ENCODE assay signal across 31 cellular contexts in the genomic region with DNA sequence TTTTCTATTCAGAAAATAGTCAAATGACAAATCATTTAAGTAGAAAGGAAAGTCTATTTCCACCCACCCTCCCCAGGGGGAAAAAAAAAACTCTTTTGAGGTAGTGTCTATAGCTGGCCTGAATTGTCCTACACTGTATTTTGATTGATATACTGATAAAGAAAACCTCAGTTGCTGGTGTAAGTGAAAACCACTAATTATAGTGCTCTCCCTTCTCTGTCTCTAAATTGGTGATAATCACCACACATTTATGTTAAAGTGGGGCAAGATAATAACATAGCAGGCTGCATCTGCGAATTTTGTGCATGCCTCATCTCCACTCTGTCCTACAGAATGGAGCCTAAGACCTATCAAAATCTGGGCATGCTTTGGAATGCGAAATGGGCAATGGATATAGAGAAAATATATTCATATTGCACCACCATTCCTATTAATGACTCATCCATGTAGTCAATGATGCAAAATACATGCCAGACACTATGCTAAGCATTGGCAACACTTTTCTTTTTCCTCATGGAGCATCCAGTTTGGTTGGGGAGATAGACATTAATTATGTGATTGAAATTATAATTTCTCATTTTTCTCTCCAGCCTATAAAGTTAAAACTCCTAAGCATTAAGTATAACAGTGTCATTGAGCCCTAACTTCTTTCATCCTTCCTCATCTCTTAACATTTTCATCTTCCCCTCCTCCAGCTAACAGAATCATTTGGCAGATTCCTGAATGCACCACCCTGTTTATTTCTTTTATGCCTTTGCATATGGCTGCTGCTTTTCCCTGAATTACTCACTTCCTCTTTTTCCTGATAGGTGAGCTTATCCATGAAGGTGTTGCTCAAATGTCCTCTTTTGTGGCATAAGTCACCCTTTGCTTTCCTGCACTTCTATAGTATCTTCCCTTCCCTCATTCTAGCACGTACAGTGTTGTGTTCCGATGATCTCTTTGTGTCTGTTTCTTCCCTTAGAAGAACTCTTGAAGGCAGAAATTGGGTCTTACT. TPM values are rescaled to one million over a fixed set of nuclear protein-coding genes. Genes with fewer than 3 reads are reported as not detected.
DNase-seq lines count a peak whose midpoint lies in the region; ATAC-seq, FAIRE-seq and TF ChIP-seq lines count a peak whose summit lies in the region.
"Had no signal": no experiment of that assay in that cellular context is flagged by ENCODE, and none has a peak within 500 bp of the region (broad histone marks: within the 10 kb centered on the region; RNA-seq: fewer than 3 reads in every experiment).

No MANE protein-coding gene starts in this region.

- TF ChIP-seq CTCF in K562 (IDR thresholded peaks at IDR 0.05 in 2 of 3, conservative IDR thresholded peaks at IDR 0.05 in 1 of 3; ENCODE audit: insufficient read depth in 2 of 3, low read depth in 1 of 3, low read length in 3 of 3) (no peak), foreskin keratinocyte (conservative IDR thresholded peaks at IDR 0.05) (no peak), spleen (IDR thresholded peaks at IDR 0.05 in 8 of 11, conservative IDR thresholded peaks at IDR 0.05 in 3 of 11) (no peak), heart right ventricle (IDR thresholded peaks at IDR 0.05) (no peak)

- no peaks in the 10 kb centered on the region for H3K79me2 ChIP-seq in K562 (ENCODE audit: control insufficient read depth, insufficient read depth, low read length)

- H3K4me1 ChIP-seq in K562 (replicated peaks in 1 of 2; ENCODE audit: control insufficient read depth in 2 of 2, insufficient read depth in 2 of 2, low read length in 2 of 2) (no peaks in the 10 kb centered on the region; a peak in 2 of 5 replicates), foreskin keratinocyte (peaks cover 9% of the 10 kb centered on the region), spleen (peaks cover 0 to under 1% (median 0%) of the 10 kb centered on the region in 6 donors), heart right ventricle (no peaks in the 10 kb centered on the region)
- H3K4me1 ChIP-seq: ascending aorta, HAP-1, pancreas had no signal

- H3K36me3 ChIP-seq in K562 (ENCODE audit: control insufficient read depth, insufficient read depth, low read length): no peaks in the 10 kb centered on the region
- no peaks in the 10 kb centered on the region for H3K36me3 ChIP-seq in spleen
- H3K36me3 ChIP-seq in heart right ventricle: no peaks in the 10 kb centered on the region
- H3K36me3 ChIP-seq: ascending aorta; BLaER1 treated with 17β-estradiol and CSF1 and Interleukin-3, amounts not matched to agents 10 nM and 100 nM; HAP-1; pancreas had no signal

- H3K27ac ChIP-seq in K562 (ENCODE audit: extremely low read depth, low read depth, low read length): no peak overlapping the region
- no peak overlapping the region for H3K27ac ChIP-seq in foreskin keratinocyte
- no peak overlapping the region for H3K27ac ChIP-seq in spleen
- H3K27ac ChIP-seq in heart right ventricle: no peak overlapping the region
- H3K27ac ChIP-seq: ascending aorta; BLaER1 treated with 17β-estradiol and CSF1 and Interleukin-3, amounts not matched to agents 10 nM and 100 nM; pancreas; skin epidermis had no signal

- no peak for FAIRE-seq in K562 (lab: Jason Lieb, UNC)
- FAIRE-seq: pancreas had no signal

- H3K27me3 ChIP-seq in K562 (ENCODE audit: control insufficient read depth in 2 of 2, insufficient read depth in 2 of 2, low read length in 2 of 2) (no peaks in the 10 kb centered on the region), foreskin keratinocyte (no peaks in the 10 kb centered on the region), spleen (replicated peaks in 1 of 7) (peaks cover 0 to 10% (median 0%) of the 10 kb centered on the region in 7 donors), heart right ventricle (peaks cover 0 to 10% (median 0%) of the 10 kb centered on the region in 7 donors)
- H3K27me3 ChIP-seq: ascending aorta; BLaER1 treated with 17β-estradiol and CSF1 and Interleukin-3, amounts not matched to agents 10 nM and 100 nM; pancreas had no signal

- WGBS in K562 (ENCODE audit: insufficient coverage, low coverage, missing lambda C conversion rate): 48% methylated on average over 4 of the region's 4 CpGs
- WGBS in spleen, 5 donors: 65 to 90% (median 77%) methylated on average over 4 of the region's 4 CpGs
- 79 to 87% methylated on average over 4 of the region's 4 CpGs for WGBS in heart right ventricle, 2 donors

- H3K4me3 ChIP-seq in K562 (no peak overlapping the region), spleen (no peak overlapping the region), heart right ventricle (no peak overlapping the region)
- H3K4me3 ChIP-seq: ascending aorta; BLaER1 treated with 17β-estradiol and CSF1 and Interleukin-3, amounts not matched to agents 10 nM and 100 nM; HAP-1; pancreas; skin epidermis had no signal

- BruUV-seq in K562 (replicated peaks; lab: Mats Ljungman, UMichigan): no TSS peak

- H2AFZ ChIP-seq in K562 (ENCODE audit: low read depth, low read length): no peak overlapping the region

- CTCF ChIA-PET in K562 (lab: Yijun Ruan, JAX; ENCODE audit: low intra/inter-chr PET ratio): no interaction called here

- TF ChIP-seq RAD21 in K562 (CRISPR knock-in tag; conservative IDR thresholded peaks at IDR 0.05 in 1 of 2, IDR thresholded peaks at IDR 0.05 in 1 of 2): no peak

- in situ Hi-C loops in K562 (cut with MboI): no loop called here

- no peak overlapping the region for H3K9ac ChIP-seq in K562 (ENCODE audit: insufficient read depth in 1 of 2, low read depth in 2 of 2, low read length in 2 of 2)
- H3K9ac ChIP-seq: BLaER1 treated with 17β-estradiol and CSF1 and Interleukin-3, amounts not matched to agents 10 nM and 100 nM had no signal

- H3K9me3 ChIP-seq in K562 (replicated peaks; ENCODE audit: control insufficient read depth, insufficient read depth, low read depth, low read length) (no peaks in the 10 kb centered on the region), spleen (no peaks in the 10 kb centered on the region), heart right ventricle (no peaks in the 10 kb centered on the region)
- H3K9me3 ChIP-seq: ascending aorta, HAP-1, pancreas had no signal

- no peak for TF ChIP-seq EP300 in K562 (IDR thresholded peaks at IDR 0.05; ENCODE audit: low read length)

- DNase-seq in HCEC 1CT (peak; percentile 16), NCI-H69 (lab: John Stamatoyannopoulos, UW) (peak; percentile 36), K562 (ENCODE audit: extremely low read depth in 1 of 4, low spot score in 3 of 4) (no peak), foreskin keratinocyte (peak; percentile 40 to 70), spleen (no peak), RKO (ENCODE audit: low spot score) (no peak), heart right ventricle (no peak)
- DNase-seq: activated CD4-positive, alpha-beta T cell treated with anti-CD3 and anti-CD28 coated beads, Interleukin-2, amount 10 ng/mL, durations not matched to agents 24 days and 14 days; activated effector memory CD4-positive, alpha-beta T cell treated with anti-CD3 and anti-CD28 coated beads, Interleukin-2, amount 50 U/mL, for 16 hours; activated naive CD8-positive, alpha-beta T cell treated with anti-CD3 and anti-CD28 coated beads for 36 hours; activated T-cell treated with anti-CD3 and anti-CD28 coated beads, Interleukin-2, amount 50 U/mL, for 24 hours; caudate nucleus; cortex of kidney; DMS153; effector memory CD4-positive, alpha-beta T cell; hippocampal formation; left cardiac atrium; MV-4-11; NCI-H187 treated with DMSO at 0.1 percent for 48 hours; NCI-H2171 treated with DMSO at 0.1 percent for 48 hours; NCI-H524 treated with DMSO at 0.1 percent for 48 hours; pancreas; stimulated activated naive CD4-positive, alpha-beta T cell; T-helper 1 cell had no signal

- TF ChIP-seq POLR2A in K562 (conservative IDR thresholded peaks at IDR 0.05) (no peak), spleen (IDR thresholded peaks at IDR 0.05) (no peak)

- H3K4me2 ChIP-seq in K562 (ENCODE audit: insufficient read depth, low read length): no peak overlapping the region
- H3K4me2 ChIP-seq: BLaER1 treated with 17β-estradiol and CSF1 and Interleukin-3, amounts not matched to agents 10 nM and 100 nM had no signal

- POLR2A ChIA-PET in K562 (lab: Yijun Ruan, JAX): interaction anchor here (1.1 kb wide), 1 partner anchor 10 kb away, joined by 4 read pairs; no protein-coding TSS in a partner anchor

- intact Hi-C loops in K562 (cut with micrococcal nuclease) (no loop called here), spleen (cut with DNase I; ENCODE audit: low total_unique reads) (no loop called here), heart right ventricle (cut with DNase I) (no loop called here)

- ATAC-seq in K562 (no peak), foreskin keratinocyte (peak; percentile 70), heart right ventricle (no peak)
- ATAC-seq: left cardiac atrium, pancreas, WTC11 had no signal

- no peaks in the 10 kb centered on the region for H3K9me1 ChIP-seq in K562 (ENCODE audit: control insufficient read depth, insufficient read depth, low read length)

- H4K20me1 ChIP-seq in K562 (replicated peaks; ENCODE audit: control insufficient read depth, insufficient read depth, low read length): no peaks in the 10 kb centered on the region
- H4K20me1 ChIP-seq: BLaER1 treated with 17β-estradiol and CSF1 and Interleukin-3, amounts not matched to agents 10 nM and 100 nM had no signal

TF ChIP-seq in K562, 482 proteins besides CTCF, POLR2A, EP300 and RAD21 (continues in another document):
- no peak for TF ChIP-seq ZNF174 (CRISPR knock-in tag; IDR thresholded peaks at IDR 0.05)

RNA-seq across cellular contexts. Expression of a gene that starts 58.2 kb away (rescaled TPM):
- total RNA-seq in K562 (2011; cell fraction: chromatin; rRNA removed; ENCODE audit: low replicate concordance): 5.6 and 14.6 TPM in 2 replicates
- total RNA-seq in K562 (2011; cell fraction: nucleolus; rRNA removed): 4.3 and 5.0 TPM in 2 replicates
- 7.3 and 10.2 TPM in 2 replicates for total RNA-seq in K562 (2011; cell fraction: nucleoplasm; rRNA removed)
- 1.6 and 2.5 TPM in 2 replicates for total RNA-seq in K562 (2014; rRNA removed)
- 2.7 and 2.8 TPM in 2 replicates for total RNA-seq in K562 (2014; rRNA removed; fragmentation: Illumina TruSeq; extraction: Trizol)
- 3.3 and 3.8 TPM in 2 replicates for total RNA-seq in K562 (2015; rRNA removed; fragmentation: Illumina TruSeq; extraction: Trizol)
- 1.4 and 1.6 TPM in 2 replicates for total RNA-seq in K562 (2021)
- polyA plus RNA-seq in K562 (2011; rRNA removed): 1.3 and 2.3 TPM in 2 replicates
- 0.63 and 1.1 TPM in 2 replicates for polyA plus RNA-seq in K562 (2011; cell fraction: cytosol; rRNA removed)
- polyA plus RNA-seq in K562 (2011; cell fraction: nucleus; rRNA removed): 4.7 and 6.1 TPM in 2 replicates
- polyA plus RNA-seq in K562 (2012): 0.79 and 1.2 TPM in 2 replicates
- 0.91 and 1.6 TPM in 2 replicates for polyA plus RNA-seq in K562 (2014; fragmentation: Illumina TruSeq; extraction: Trizol)
- polyA plus RNA-seq in K562 (2014; fragmentation: Nextera tagmentation; extraction: Ambion mirVana): under 1 TPM; 0.45 to 0.57 TPM
- 0.97 and 1.9 TPM in 2 replicates for polyA plus RNA-seq in K562 (2014; rRNA removed)
- polyA minus RNA-seq in K562 (2011; rRNA and poly(A)+ RNA removed): 5.3 and 7.7 TPM in 2 replicates
- polyA minus RNA-seq in K562 (2011; cell fraction: cytosol; rRNA and poly(A)+ RNA removed): 1.0 and 1.5 TPM in 2 replicates
- 8.3 and 8.5 TPM in 2 replicates for polyA minus RNA-seq in K562 (2011; cell fraction: nucleus; rRNA and poly(A)+ RNA removed)
- 0.32 and 0.78 TPM in 2 replicates for total RNA-seq in foreskin keratinocyte
- 0.02 and 0.17 TPM in 2 replicates for polyA plus RNA-seq in foreskin keratinocyte
- under 1 TPM in 1 of 7 donors, not detected in 6; 0.20 TPM for total RNA-seq in spleen
- polyA plus RNA-seq in spleen: under 1 TPM in 1 of 3 donors, not detected in 2; 0.02 TPM
- under 1 TPM in 6 of 10 donors, not detected in 4; 0.05 to 0.21 (median 0.17) TPM for total RNA-seq in heart right ventricle
- under 1 TPM in 1 of 2 donors, not detected in 1; under 0.01 TPM for polyA plus RNA-seq in heart right ventricle
- total RNA-seq: activated CD4-positive, alpha-beta T cell treated with anti-CD3 and anti-CD28 coated beads, Interleukin-2, amount 10 ng/mL, durations not matched to agents 24 days and 14 days; ascending aorta; LHCN-M2 had no signal
- polyA plus RNA-seq: AG04450 had no signal

Comparison
In these comparisons a context has a peak if more than half of its experiments do, and no peak if none do; other contexts are left out.
1. DNase-seq: peak in HCEC 1CT (single experiment), NCI-H69 (single experiment) and foreskin keratinocyte (2 of 2); none in K562 (0 of 4), spleen (single experiment), RKO (single experiment) and heart right ventricle (0 of 2).